In the genomic region with DNA sequence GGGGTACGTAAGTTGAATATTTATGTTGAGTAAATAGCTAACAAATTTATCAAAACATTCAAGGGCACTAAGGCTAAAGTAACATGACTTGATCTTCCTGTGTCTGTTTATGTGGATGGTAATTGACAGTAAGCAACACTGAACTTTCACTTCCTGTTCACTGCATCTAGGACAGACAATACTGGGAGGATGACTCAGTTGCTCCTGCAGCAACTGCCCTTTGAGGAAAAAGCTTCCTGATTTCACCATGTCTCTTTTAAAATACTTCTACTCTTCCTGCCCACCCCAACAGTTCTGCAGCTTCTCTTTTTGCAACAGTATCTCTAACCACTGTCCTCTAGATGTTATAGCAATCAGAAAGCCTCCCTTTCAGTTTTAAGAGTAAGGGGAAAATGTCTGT, we compare ENCODE assay signal across 8 cellular contexts.
DNase-seq lines count a peak whose midpoint lies in the region; ATAC-seq and TF ChIP-seq lines count a peak whose summit lies in the region.

No MANE protein-coding gene starts in this region.

- no peaks in the 10 kb centered on the region for H3K27me3 ChIP-seq in right lobe of liver
- H3K27me3 ChIP-seq in vagina: no peaks in the 10 kb centered on the region

- peak overlapping the region in 2 of 3 donors; percentile 7 to 20 for H3K27ac ChIP-seq in right lobe of liver
- H3K27ac ChIP-seq in vagina: no peak overlapping the region

- H3K4me3 ChIP-seq in right lobe of liver (no peak overlapping the region), vagina (no peak overlapping the region)

- H3K4me1 ChIP-seq in right lobe of liver (no peaks in the 10 kb centered on the region), vagina (no peaks in the 10 kb centered on the region)

- no peak overlapping the region for H3K4me3 Mint-ChIP-seq in T-helper 17 cell
- no peak overlapping the region for H3K4me3 Mint-ChIP-seq in activated T-cell treated with anti-CD3 and anti-CD28 coated beads, Interleukin-2, amount 50 U/mL, for 4 hours

- intact Hi-C loops in right lobe of liver (cut with DNase I): no loop called here
- intact Hi-C loops in vagina (cut with DNase I): no loop called here

- 15% methylated on average over 1 of the region's 1 CpG for WGBS in right lobe of liver (ENCODE audit: insufficient coverage, low coverage, low lambda C conversion rate, missing lambda C conversion rate)

- H3K9me3 Mint-ChIP-seq in activated T-cell treated with anti-CD3 and anti-CD28 coated beads, Interleukin-2, amount 50 U/mL, for 4 hours: peaks cover 4% of the 10 kb centered on the region

- no peaks in the 10 kb centered on the region for H3K27me3 Mint-ChIP-seq in T-helper 17 cell
- no peaks in the 10 kb centered on the region for H3K27me3 Mint-ChIP-seq in activated T-cell treated with anti-CD3 and anti-CD28 coated beads, Interleukin-2, amount 50 U/mL, for 4 hours (ENCODE audit: low read depth)

- H3K9me3 ChIP-seq in T-helper 17 cell (ENCODE audit: control insufficient read depth, low read length, poor library complexity, severe bottlenecking) (no peaks in the 10 kb centered on the region), right lobe of liver (no peaks in the 10 kb centered on the region), vagina (no peaks in the 10 kb centered on the region)

- no peaks in the 10 kb centered on the region for H3K4me1 Mint-ChIP-seq in T-helper 17 cell
- no peaks in the 10 kb centered on the region for H3K4me1 Mint-ChIP-seq in activated T-cell treated with anti-CD3 and anti-CD28 coated beads, Interleukin-2, amount 50 U/mL, for 4 hours (ENCODE audit: low read depth)

- H3K36me3 Mint-ChIP-seq in T-helper 17 cell (ENCODE audit: low read depth): no peaks in the 10 kb centered on the region
- H3K36me3 Mint-ChIP-seq in activated T-cell treated with anti-CD3 and anti-CD28 coated beads, Interleukin-2, amount 50 U/mL, for 4 hours (ENCODE audit: insufficient read depth): no peaks in the 10 kb centered on the region

- H3K36me3 ChIP-seq in right lobe of liver (no peaks in the 10 kb centered on the region), vagina (no peaks in the 10 kb centered on the region)

- TF ChIP-seq POLR2A in right lobe of liver (IDR thresholded peaks at IDR 0.05) (no peak), vagina (IDR thresholded peaks at IDR 0.05) (no peak)

- TF ChIP-seq CTCF in right lobe of liver (IDR thresholded peaks at IDR 0.05): no peak
- TF ChIP-seq CTCF in vagina (IDR thresholded peaks at IDR 0.05): no peak

- H3K27ac Mint-ChIP-seq in T-helper 17 cell: no peak overlapping the region

- ATAC-seq in GM18870 (IDR thresholded peaks at IDR 0.05; ENCODE audit: unreplicated experiment): peak; percentile 79
- ATAC-seq in HG03135 (IDR thresholded peaks at IDR 0.05; ENCODE audit: unreplicated experiment): peak; percentile 44
- ATAC-seq in T-helper 17 cell: peak; percentile 50
- peak; percentile 69 to 90 (median 88) for ATAC-seq in right lobe of liver
- ATAC-seq in activated T-cell treated with anti-CD3 and anti-CD28 coated beads, Interleukin-2, amount 50 U/mL, for 4 hours: no peak

- no peak for DNase-seq in T-helper 17 cell
- DNase-seq in right lobe of liver: no peak
- no peak for DNase-seq in vagina (ENCODE audit: extremely low spot score in 2 of 2)
- no peak for DNase-seq in NCI-H2107 treated with DMSO at 0.1 percent for 48 hours (lab: John Stamatoyannopoulos, UW; ENCODE audit: unreplicated experiment)
- DNase-seq in germinal center (ENCODE audit: low spot score): no peak
- DNase-seq in activated T-cell treated with anti-CD3 and anti-CD28 coated beads, Interleukin-2, amount 50 U/mL, for 4 hours: no peak

Comparison
In these comparisons a context has a peak if more than half of its experiments do, and no peak if none do; other contexts are left out.
1. ATAC-seq: peak in GM18870 (single experiment), HG03135 (single experiment), T-helper 17 cell (single experiment) and right lobe of liver (4 of 4); none in activated T-cell treated with anti-CD3 and anti-CD28 coated beads, Interleukin-2, amount 50 U/mL, for 4 hours (0 of 2).